In the genomic region with DNA sequence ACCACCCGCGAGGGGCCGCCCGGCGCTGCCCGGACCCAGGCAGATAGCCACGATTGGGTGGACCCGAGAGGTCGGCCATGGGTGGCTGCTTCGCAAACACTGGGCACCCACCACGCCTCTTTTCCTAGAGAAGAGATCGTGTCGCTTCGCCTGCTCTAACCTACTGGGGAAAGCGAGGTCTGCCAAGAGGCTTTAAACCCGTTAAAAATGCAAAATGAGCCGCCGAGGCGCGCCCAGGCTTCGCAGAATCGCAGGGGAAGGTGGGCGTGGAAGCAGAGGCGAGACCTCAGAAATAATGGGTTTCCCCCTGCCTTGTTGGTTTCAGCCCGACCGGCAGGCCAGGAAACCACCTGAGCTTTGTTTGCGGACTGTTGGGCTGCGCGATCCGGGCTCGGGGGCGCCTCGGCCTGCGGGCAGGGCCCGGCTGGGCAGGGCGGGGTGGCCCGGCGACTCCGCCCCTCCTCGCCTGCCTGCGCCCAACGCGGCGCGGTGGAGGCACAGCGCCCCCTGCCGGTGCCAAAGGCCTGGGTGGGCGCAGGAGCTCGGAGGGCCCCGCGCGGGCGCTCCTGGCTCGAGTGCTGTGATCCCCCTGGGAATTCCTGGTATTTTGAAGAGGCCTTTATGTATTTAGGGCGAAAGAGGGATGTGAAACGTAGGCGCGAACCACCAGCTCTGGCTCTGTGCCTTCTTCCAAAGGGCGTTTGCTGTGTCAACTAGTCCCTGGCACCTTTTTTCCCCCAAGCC, we compare ENCODE assay signal across 8 cellular contexts.
DNase-seq lines count a peak whose midpoint lies in the region; ATAC-seq, FAIRE-seq and TF ChIP-seq lines count a peak whose summit lies in the region.

No MANE protein-coding gene starts in this region.

- peak; percentile 95 for FAIRE-seq in HTR-8/SVneo (lab: Jason Lieb, UNC)

- TF ChIP-seq POLR2A in erythroblast (IDR thresholded peaks at IDR 0.05; ENCODE audit: low read length): no peak

- H3K4me1 ChIP-seq in OCI-LY3 (ENCODE audit: low read length) (peaks cover 13% of the 10 kb centered on the region), mucosa of stomach (ENCODE audit: control insufficient read depth, insufficient read depth, low read length) (no peaks in the 10 kb centered on the region)

- H3K4me3 ChIP-seq in OCI-LY3 (ENCODE audit: low read length) (peak overlapping the region; percentile 100), mucosa of stomach (ENCODE audit: low read length) (peak overlapping the region; percentile 94)

- H3K36me3 ChIP-seq in OCI-LY3 (replicated peaks; ENCODE audit: low read depth, low read length) (peaks cover 28% of the 10 kb centered on the region), mucosa of stomach (ENCODE audit: control insufficient read depth, insufficient read depth, low read length) (no peaks in the 10 kb centered on the region)

- H3K27me3 ChIP-seq in OCI-LY3 (ENCODE audit: low read depth, low read length) (no peaks in the 10 kb centered on the region), mucosa of stomach (ENCODE audit: control insufficient read depth, insufficient read depth, low read length) (no peaks in the 10 kb centered on the region)

- H4K20me1 ChIP-seq in OCI-LY3 (ENCODE audit: insufficient read depth, low read length): peaks cover 34% of the 10 kb centered on the region

- H2AFZ ChIP-seq in OCI-LY3 (ENCODE audit: low read depth, low read length): no peak overlapping the region

- peak; percentile 94 for DNase-seq in D341Med (ENCODE audit: low spot score)
- DNase-seq in HTR-8/SVneo (ENCODE audit: insufficient read length, low spot score): peak; percentile 86
- peak; percentile 77 for DNase-seq in activated T-cell treated with anti-CD3 and anti-CD28 coated beads, Interleukin-2, amount 50 U/mL, for 1 hour
- peak; percentile 78 to 88 for DNase-seq in erythroblast (lab: John Stamatoyannopoulos, UW)
- DNase-seq in stimulated activated CD8-positive, alpha-beta memory T cell treated with anti-CD3 and anti-CD28 coated beads, Interleukin-7, amount 100 ng/mL, for 1 hour (ENCODE audit: low read depth in 2 of 2): peak; percentile 36 to 46

- H3K79me2 ChIP-seq in OCI-LY3 (ENCODE audit: low read length): peaks cover 74% of the 10 kb centered on the region

- peak overlapping the region; percentile 95 for H3K27ac ChIP-seq in OCI-LY3 (ENCODE audit: low read length)

- no peaks in the 10 kb centered on the region for H3K9me3 ChIP-seq in OCI-LY3 (ENCODE audit: insufficient read depth, low read length)
- H3K9me3 ChIP-seq in mucosa of stomach (ENCODE audit: control insufficient read depth, low read length): no peaks in the 10 kb centered on the region

- H3K9ac ChIP-seq in OCI-LY3 (ENCODE audit: low read length): peak overlapping the region; percentile 100
- H3K9ac ChIP-seq in mucosa of stomach (ENCODE audit: low read length): peak overlapping the region; percentile 100

- peak; percentile 69 for TF ChIP-seq CTCF in OCI-LY3 (IDR thresholded peaks at IDR 0.05; ENCODE audit: low read depth, low read length)

- ATAC-seq in GM21381 (IDR thresholded peaks at IDR 0.05; ENCODE audit: unreplicated experiment): peak; percentile 82

- peak overlapping the region; percentile 88 for H3K4me2 ChIP-seq in OCI-LY3 (ENCODE audit: low read length)

Comparison
In these comparisons a context has a peak if more than half of its experiments do, and no peak if none do; other contexts are left out.
1. Peak in every context shown above with its lines: DNase-seq, ATAC-seq, H3K4me3 ChIP-seq and H3K27ac ChIP-seq.
2. DNase-seq: peak in every context shown above with its lines; median percentile 94 in D341Med; 86 in HTR-8/SVneo; 83 in erythroblast; 77 in activated T-cell treated with anti-CD3 and anti-CD28 coated beads, Interleukin-2, amount 50 U/mL, for 1 hour; 41 in stimulated activated CD8-positive, alpha-beta memory T cell treated with anti-CD3 and anti-CD28 coated beads, Interleukin-7, amount 100 ng/mL, for 1 hour.